ENCODE assay signal across 26 cellular contexts in genomic region chr1:11799099-11799498, GRCh38. TPM values are rescaled to one million over a fixed set of nuclear protein-coding genes. Genes with fewer than 3 reads are reported as not detected.
DNase-seq lines count a peak whose midpoint lies in the region; ATAC-seq, FAIRE-seq and TF ChIP-seq lines count a peak whose summit lies in the region.
"Had no signal": no experiment of that assay in that cellular context is flagged by ENCODE, and none has a peak within 500 bp of the region (broad histone marks: within the 10 kb centered on the region; RNA-seq: fewer than 3 reads in every experiment).

No MANE protein-coding gene starts in this region.

- H3K27ac ChIP-seq in left ventricle myocardium inferior (replicated peaks) (peak overlapping the region; percentile 98), sigmoid colon (no peak overlapping the region), upper lobe of left lung (peak overlapping the region in 3 of 4 donors; percentile 69 to 94 (median 79))
- H3K27ac ChIP-seq: 22Rv1, GM23248, Peyer's patch had no signal

- TF ChIP-seq CTCF in left ventricle myocardium inferior (IDR thresholded peaks at IDR 0.05; ENCODE audit: borderline replicate concordance) (no peak), sigmoid colon (IDR thresholded peaks at IDR 0.05) (no peak), upper lobe of left lung (IDR thresholded peaks at IDR 0.05) (no peak)

- peak; percentile 22 for DNase-seq in activated effector memory CD4-positive, alpha-beta T cell treated with anti-CD3 and anti-CD28 coated beads, Interleukin-2, amount 50 U/mL, for 16 hours
- DNase-seq in activated effector memory CD4-positive, alpha-beta T cell treated with Interleukin-2 at 50 U/mL for 16 hours, result no peak
- no peak for DNase-seq in left ventricle myocardium inferior
- peak; percentile 37 for DNase-seq in sigmoid colon
- no peak for DNase-seq in upper lobe of left lung
- no peak for DNase-seq in RCC 7860 (ENCODE audit: low spot score)
- no peak for DNase-seq in DMS153 treated with DMSO at 0.1 percent for 48 hours (lab: John Stamatoyannopoulos, UW; ENCODE audit: unreplicated experiment)
- DNase-seq: AML-193; COR-L47; DMS 273 treated with DMSO at 0.1 percent for 48 hours; GM23248; MM.1S; NCI-H1092 treated with DMSO at 0.1 percent for 48 hours; NCI-H146; NCI-H2029 treated with DMSO at 0.1 percent for 48 hours; NCI-H2171; NK-92 treated with Interleukin-12 subunit alpha and Interleukin-12 subunit beta, amount 100 ng/mL, for 24 hours; Peyer's patch; SHP77 treated with DMSO at 0.1 percent for 48 hours had no signal

- no peak for FAIRE-seq in RCC 7860 (lab: Jason Lieb, UNC)
- FAIRE-seq: G401.6 had no signal

- H3K9me3 ChIP-seq in left ventricle myocardium inferior (replicated peaks) (no peaks in the 10 kb centered on the region), sigmoid colon (no peaks in the 10 kb centered on the region), upper lobe of left lung (no peaks in the 10 kb centered on the region)
- H3K9me3 ChIP-seq: HAP-1, Peyer's patch had no signal

- TF ChIP-seq EP300 in sigmoid colon (IDR thresholded peaks at IDR 0.05), result no peak
- TF ChIP-seq EP300 in upper lobe of left lung (IDR thresholded peaks at IDR 0.05), result no peak

- WGBS in sigmoid colon, 2 donors, result 96 to 97% methylated on average over 5 of the region's 5 CpGs
- WGBS in upper lobe of left lung, 2 donors, result 94 to 97% methylated on average over 4 to 5 of the region's 5 CpGs

- H3K4me3 ChIP-seq in left ventricle myocardium inferior (no peak overlapping the region), sigmoid colon (no peak overlapping the region), upper lobe of left lung (no peak overlapping the region)
- H3K4me3 ChIP-seq: GM23248, HAP-1, Peyer's patch had no signal

- H3K4me1 ChIP-seq in left ventricle myocardium inferior (peaks cover 98% of the 10 kb centered on the region), sigmoid colon (peaks cover 0 to 28% (median 24%) of the 10 kb centered on the region in 4 donors), upper lobe of left lung (peaks cover 39 to 54% (median 46%) of the 10 kb centered on the region in 4 donors)

- TF ChIP-seq POLR2A in sigmoid colon (IDR thresholded peaks at IDR 0.05) (no peak), upper lobe of left lung (IDR thresholded peaks at IDR 0.05) (no peak)

- intact Hi-C loops in left ventricle myocardium inferior (cut with micrococcal nuclease), result no loop called here
- intact Hi-C loops in sigmoid colon (cut with DNase I), result no loop called here

- H3K36me3 ChIP-seq in left ventricle myocardium inferior (peaks cover 58% of the 10 kb centered on the region), sigmoid colon (peaks cover 27 to 66% (median 32%) of the 10 kb centered on the region in 4 donors), upper lobe of left lung (peaks cover 31 to 70% (median 52%) of the 10 kb centered on the region in 4 donors)

- H3K27me3 ChIP-seq in left ventricle myocardium inferior (ENCODE audit: low read depth), result no peaks in the 10 kb centered on the region
- H3K27me3 ChIP-seq in sigmoid colon, result no peaks in the 10 kb centered on the region
- no peaks in the 10 kb centered on the region for H3K27me3 ChIP-seq in upper lobe of left lung
- H3K27me3 ChIP-seq: Peyer's patch had no signal

- no peak for ATAC-seq in upper lobe of left lung (ENCODE audit: low FRiP score in 2 of 2)
- no peak for ATAC-seq in GM19467 (IDR thresholded peaks at IDR 0.05; ENCODE audit: unreplicated experiment)

RNA-seq across cellular contexts. Expression of gene MTHFR, which starts 6.7 kb away (rescaled TPM):
- total RNA-seq in left ventricle myocardium inferior (40.1 TPM), sigmoid colon (10 to 100 TPM; 16.8 to 38.3 (median 27.9) TPM), upper lobe of left lung (100 to 1,000 TPM in 2 of 6 donors, 10 to 100 TPM in 4; 51.5 to 163 (median 58.2) TPM)
- polyA plus RNA-seq in sigmoid colon, result 10 to 100 TPM in 2 of 3 donors, 1 to 10 TPM in 1; 6.6 to 34.6 (median 13.6) TPM

RNA-seq across cellular contexts. Expression of gene CLCN6, which starts 6.9 kb away (rescaled TPM):
- total RNA-seq in left ventricle myocardium inferior, result 16.1 TPM
- 10 to 100 TPM; 12.1 to 19.7 (median 16.1) TPM for total RNA-seq in sigmoid colon
- polyA plus RNA-seq in sigmoid colon, result 10 to 100 TPM in 1 of 3 donors, 1 to 10 TPM in 2; 3.0 to 17.6 (median 3.7) TPM
- 10 to 100 TPM; 21.6 to 96.4 (median 33.0) TPM for total RNA-seq in upper lobe of left lung

RNA-seq across cellular contexts. Expression of gene C1orf167, which starts 37.1 kb away (rescaled TPM):
- total RNA-seq in left ventricle myocardium inferior, result 2.5 TPM
- 1 to 10 TPM in 2 of 4 donors, under 1 TPM in 1, not detected in 1; 0.66 to 1.8 (median 1.1) TPM for total RNA-seq in sigmoid colon
- 1 to 10 TPM; 1.6 to 2.4 (median 2.2) TPM for polyA plus RNA-seq in sigmoid colon
- 10 to 100 TPM in 2 of 6 donors, 1 to 10 TPM in 4; 1.0 to 14.3 (median 8.8) TPM for total RNA-seq in upper lobe of left lung
- total RNA-seq: GM23248, LHCN-M2, NCI-H460, Peyer's patch had no signal
- polyA plus RNA-seq: CD14-positive monocyte had no signal

RNA-seq across cellular contexts. Expression of gene NPPA, which starts 48.5 kb away (rescaled TPM):
- total RNA-seq in left ventricle myocardium inferior, result 1,100 TPM
- not detected for total RNA-seq in sigmoid colon
- polyA plus RNA-seq in sigmoid colon, result 1 to 10 TPM in 1 of 3 donors, under 1 TPM in 1, not detected in 1; 0.92 to 8.6 TPM
- total RNA-seq in upper lobe of left lung, result 1 to 10 TPM in 1 of 6 donors, not detected in 5; 3.1 TPM
- total RNA-seq: GM23248, LHCN-M2, NCI-H460, Peyer's patch had no signal
- polyA plus RNA-seq: CD14-positive monocyte, GM23248 had no signal

RNA-seq across cellular contexts. Expression of gene NPPB, which starts 59.6 kb away (rescaled TPM):
- total RNA-seq in left ventricle myocardium inferior (119 TPM), sigmoid colon (not detected), upper lobe of left lung (not detected)
- polyA plus RNA-seq in sigmoid colon, result 1 to 10 TPM in 2 of 3 donors, not detected in 1; 2.0 to 8.4 TPM
- total RNA-seq: GM23248, LHCN-M2, NCI-H460, Peyer's patch had no signal
- polyA plus RNA-seq: CD14-positive monocyte, GM23248 had no signal

Comparison
In these comparisons a context has a peak if more than half of its experiments do, and no peak if none do; other contexts are left out.
1. DNase-seq: peak in activated effector memory CD4-positive, alpha-beta T cell treated with anti-CD3 and anti-CD28 coated beads, Interleukin-2, amount 50 U/mL, for 16 hours (single experiment) and sigmoid colon (single experiment); none in activated effector memory CD4-positive, alpha-beta T cell treated with Interleukin-2 at 50 U/mL for 16 hours (single experiment), left ventricle myocardium inferior (single experiment), upper lobe of left lung (0 of 2), RCC 7860 (single experiment) and DMS153 treated with DMSO at 0.1 percent for 48 hours (single experiment).
2. H3K27ac ChIP-seq: peak in left ventricle myocardium inferior (single experiment) and upper lobe of left lung (3 of 4); none in sigmoid colon (0 of 4).